23 cellular contexts compared by ENCODE assay signal in the genomic region with DNA sequence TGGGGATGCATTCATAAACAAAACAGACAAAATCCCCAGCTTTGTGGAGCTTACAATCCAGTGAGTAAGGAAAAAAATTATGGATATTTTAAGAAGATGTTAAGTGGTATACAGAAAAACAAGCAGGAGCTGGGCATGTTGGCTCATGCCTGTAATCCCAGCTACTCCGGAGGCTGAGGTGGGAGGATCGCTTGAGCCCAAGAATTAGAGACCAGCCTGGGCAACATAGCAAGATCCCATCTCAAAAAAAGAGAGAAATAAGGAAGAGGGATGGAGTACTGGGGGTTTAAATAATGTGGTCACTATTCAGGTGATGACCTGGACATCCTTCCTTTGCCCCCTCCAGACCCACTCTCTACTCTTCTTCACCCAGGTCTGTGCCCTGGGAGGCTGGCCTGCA. TPM values are rescaled to one million over a fixed set of nuclear protein-coding genes. Genes with fewer than 3 reads are reported as not detected.
DNase-seq lines count a peak whose midpoint lies in the region; ATAC-seq and TF ChIP-seq lines count a peak whose summit lies in the region.
"Had no signal": no experiment of that assay in that cellular context is flagged by ENCODE, and none has a peak within 500 bp of the region (broad histone marks: within the 10 kb centered on the region; RNA-seq: fewer than 3 reads in every experiment).

No MANE protein-coding gene starts in this region.

- H3K4me3 Mint-ChIP-seq in WTC11: no peak overlapping the region
- no peak overlapping the region for H3K4me3 Mint-ChIP-seq in activated naive CD4-positive, alpha-beta T cell treated with anti-CD3 and anti-CD28 coated beads, Interleukin-2, amount 10 ng/mL, durations not matched to agents 7 days and 5 days
- H3K4me3 Mint-ChIP-seq: CD14-positive monocyte; CD4-positive, alpha-beta memory T cell; CD4-positive, CD25-positive, alpha-beta regulatory T cell; CD8-positive, alpha-beta memory T cell had no signal

- H3K9me3 Mint-ChIP-seq in WTC11: no peaks in the 10 kb centered on the region
- H3K9me3 Mint-ChIP-seq in activated naive CD4-positive, alpha-beta T cell treated with anti-CD3 and anti-CD28 coated beads, Interleukin-2, amount 10 ng/mL, durations not matched to agents 7 days and 5 days: no peaks in the 10 kb centered on the region
- H3K9me3 Mint-ChIP-seq: CD4-positive, alpha-beta memory T cell; CD8-positive, alpha-beta memory T cell had no signal

- peaks cover 0 to 13% (median 1%) of the 10 kb centered on the region in 3 experiments for H3K27me3 ChIP-seq in neuronal stem cell (ENCODE audit: control insufficient read depth in 3 of 3, insufficient read depth in 3 of 3, low read depth in 1 of 3, low read length in 3 of 3)
- H3K27me3 ChIP-seq: BE2C, BLaER1 had no signal

- H3K4me3 ChIP-seq in HEK293 (ENCODE audit: low read depth, low read length): no peak overlapping the region
- no peak overlapping the region for H3K4me3 ChIP-seq in neuronal stem cell (ENCODE audit: low read length in 2 of 2)
- H3K4me3 ChIP-seq: BLaER1, GM12878 had no signal

- H2AFZ ChIP-seq in neuronal stem cell (ENCODE audit: low read length): no peak overlapping the region

- H4K91ac ChIP-seq in neuronal stem cell (ENCODE audit: low read depth, low read length, poor library complexity): no peak overlapping the region

- no peak overlapping the region for H2BK12ac ChIP-seq in neuronal stem cell (ENCODE audit: low read length)

- no peaks in the 10 kb centered on the region for H3K36me3 Mint-ChIP-seq in WTC11
- H3K36me3 Mint-ChIP-seq in activated naive CD4-positive, alpha-beta T cell treated with anti-CD3 and anti-CD28 coated beads, Interleukin-2, amount 10 ng/mL, durations not matched to agents 7 days and 5 days: no peaks in the 10 kb centered on the region
- H3K36me3 Mint-ChIP-seq: CD14-positive monocyte; CD4-positive, alpha-beta memory T cell; CD4-positive, CD25-positive, alpha-beta regulatory T cell; CD8-positive, alpha-beta memory T cell had no signal

- WGBS in neuronal stem cell (ENCODE audit: extremely low coverage in 2 of 2, insufficient read length in 2 of 2, insufficient replicate concordance in 1 of 2), 2 donors: no CpG with 5 or more reads among the region's 2 CpGs

- H3K27me3 Mint-ChIP-seq in WTC11 (ENCODE audit: low read depth): peaks cover 89% of the 10 kb centered on the region
- H3K27me3 Mint-ChIP-seq in activated naive CD4-positive, alpha-beta T cell treated with anti-CD3 and anti-CD28 coated beads, Interleukin-2, amount 10 ng/mL, durations not matched to agents 7 days and 5 days: peaks cover 19% of the 10 kb centered on the region

- H3K27ac Mint-ChIP-seq in WTC11: no peak overlapping the region
- H3K27ac Mint-ChIP-seq in activated naive CD4-positive, alpha-beta T cell treated with anti-CD3 and anti-CD28 coated beads, Interleukin-2, amount 10 ng/mL, durations not matched to agents 7 days and 5 days: no peak overlapping the region
- H3K27ac Mint-ChIP-seq: CD4-positive, CD25-positive, alpha-beta regulatory T cell had no signal

- H3K9ac ChIP-seq in neuronal stem cell (ENCODE audit: low read depth, low read length, poor library complexity): no peak overlapping the region
- H3K9ac ChIP-seq: BLaER1 had no signal

- TF ChIP-seq CTCF in HEK293 (tag by site-specific recombination; IDR thresholded peaks at IDR 0.05): no peak
- TF ChIP-seq CTCF in WTC11 (IDR thresholded peaks at IDR 0.05): no peak

- H3K18ac ChIP-seq in neuronal stem cell (ENCODE audit: low read length): no peak overlapping the region

- peak overlapping the region; percentile 78 for H2AK5ac ChIP-seq in neuronal stem cell (ENCODE audit: low read depth, low read length)

- no peak overlapping the region for H3K4ac ChIP-seq in neuronal stem cell (ENCODE audit: low read length)

- CTCF ChIA-PET in HEK293 (lab: Yijun Ruan, JAX): no interaction called here
- CTCF ChIA-PET in WTC11 (lab: Charles Lee): no interaction called here
- CTCF ChIA-PET in activated naive CD4-positive, alpha-beta T cell treated with anti-CD3 and anti-CD28 coated beads, Interleukin-2, amount 10 ng/mL, durations not matched to agents 7 days and 5 days (lab: Charles Lee): no interaction called here

- H3K23ac ChIP-seq in neuronal stem cell (ENCODE audit: low read depth, low read length, poor library complexity): no peak overlapping the region

- H3K14ac ChIP-seq in neuronal stem cell (ENCODE audit: low read length): no peak overlapping the region

- H2BK15ac ChIP-seq in neuronal stem cell (ENCODE audit: low read length): no peak overlapping the region

- no peak overlapping the region for H2BK120ac ChIP-seq in neuronal stem cell (ENCODE audit: low read depth, low read length)

- no peak for ATAC-seq in WTC11
- no peak for ATAC-seq in GM18520 (IDR thresholded peaks at IDR 0.05; ENCODE audit: unreplicated experiment)
- ATAC-seq: GM12878 had no signal

- H3K4me1 ChIP-seq in HEK293 (ENCODE audit: control insufficient read depth, insufficient read depth, low read length) (no peaks in the 10 kb centered on the region), neuronal stem cell (ENCODE audit: control insufficient read depth in 2 of 2, insufficient read depth in 1 of 2, low read depth in 1 of 2, low read length in 2 of 2) (no peaks in the 10 kb centered on the region)
- H3K4me1 ChIP-seq: BLaER1 had no signal

- DNase-seq in WTC11 (ENCODE audit: low spot score): no peak
- no peak for DNase-seq in neuronal stem cell (ENCODE audit: low spot score)
- DNase-seq in activated naive CD4-positive, alpha-beta T cell treated with anti-CD3 and anti-CD28 coated beads, Interleukin-2, amount 10 ng/mL, durations not matched to agents 7 days and 5 days: no peak
- no peak for DNase-seq in NCI-H1694 treated with DMSO at 0.1 percent for 48 hours (lab: John Stamatoyannopoulos, UW)
- DNase-seq: 8988T; ACHN; BE2C; CD4-positive, alpha-beta memory T cell; CD4-positive, CD25-positive, alpha-beta regulatory T cell; CD8-positive, alpha-beta memory T cell; COR-L47; DMS 273 treated with DMSO at 0.1 percent for 48 hours; DMS153; DMS53; DMS79; DND-41; EL; GDM1 had no signal

- H3K4me2 ChIP-seq in neuronal stem cell (ENCODE audit: insufficient read depth, low read length, poor library complexity, severe bottlenecking): no peak overlapping the region
- H3K4me2 ChIP-seq: BLaER1 had no signal

- POLR2A ChIA-PET in HEK293 (lab: Yijun Ruan, JAX) (no interaction called here), WTC11 (lab: Charles Lee) (no interaction called here)

- H3K9me3 ChIP-seq in HEK293 (ENCODE audit: control insufficient read depth, insufficient read depth, low read depth, low read length) (no peaks in the 10 kb centered on the region), neuronal stem cell (replicated peaks in 1 of 2; ENCODE audit: control insufficient read depth in 2 of 2, insufficient read depth in 1 of 2, low read depth in 1 of 2, low read length in 2 of 2) (no peaks in the 10 kb centered on the region)
- H3K9me3 ChIP-seq: BE2C, BLaER1 had no signal

- no peaks in the 10 kb centered on the region for H3K36me3 ChIP-seq in HEK293 (ENCODE audit: control insufficient read depth in 2 of 2, insufficient read depth in 1 of 2, low read length in 2 of 2)
- H3K36me3 ChIP-seq in neuronal stem cell (replicated peaks in 1 of 2; ENCODE audit: control insufficient read depth in 2 of 2, insufficient read depth in 2 of 2, low read length in 2 of 2): no peaks in the 10 kb centered on the region
- H3K36me3 ChIP-seq: BE2C, BLaER1 had no signal

- H3K27ac ChIP-seq in HEK293 (ENCODE audit: extremely low read depth, low read depth, low read length) (no peak overlapping the region), neuronal stem cell (replicated peaks; ENCODE audit: low read length) (no peak overlapping the region)
- H3K27ac ChIP-seq: BLaER1 had no signal

- H3K79me1 ChIP-seq in neuronal stem cell (ENCODE audit: low read depth, low read length): no peaks in the 10 kb centered on the region

- no peak overlapping the region for H2BK5ac ChIP-seq in neuronal stem cell (ENCODE audit: low read length)

- H4K8ac ChIP-seq in neuronal stem cell (ENCODE audit: low read depth, low read length): no peak overlapping the region

- peaks cover 13% of the 10 kb centered on the region for H3K4me1 Mint-ChIP-seq in WTC11
- no peaks in the 10 kb centered on the region for H3K4me1 Mint-ChIP-seq in activated naive CD4-positive, alpha-beta T cell treated with anti-CD3 and anti-CD28 coated beads, Interleukin-2, amount 10 ng/mL, durations not matched to agents 7 days and 5 days
- H3K4me1 Mint-ChIP-seq: CD14-positive monocyte; CD4-positive, alpha-beta memory T cell; CD4-positive, CD25-positive, alpha-beta regulatory T cell; CD8-positive, alpha-beta memory T cell had no signal

TF ChIP-seq in HEK293, 187 proteins besides CTCF, POLR2A, EP300 and RAD21:
- peak; percentile 80 for TF ChIP-seq ZNF121 (tag by site-specific recombination; IDR thresholded peaks at IDR 0.05)
- no peak for TF ChIP-seq ZNF133 (tag by site-specific recombination; IDR thresholded peaks at IDR 0.05)
- 0 out of 2 replicates have a peak, but pooled peaks have one; percentile 8 for TF ChIP-seq ZNF664 (tag by site-specific recombination; IDR thresholded peaks at IDR 0.05)

TF ChIP-seq in WTC11, 78 proteins besides CTCF, POLR2A, EP300 and RAD21 (continues in another document):
- TF ChIP-seq CREB1 (CRISPR knock-in tag; IDR thresholded peaks at IDR 0.05) (no peak), TCF7 (CRISPR knock-in tag; IDR thresholded peaks at IDR 0.05; ENCODE audit: low read depth) (no peak), ZNF121 (CRISPR knock-in tag; IDR thresholded peaks at IDR 0.05) (peak; percentile 69)
- TF ChIP-seq, protein P1, sequence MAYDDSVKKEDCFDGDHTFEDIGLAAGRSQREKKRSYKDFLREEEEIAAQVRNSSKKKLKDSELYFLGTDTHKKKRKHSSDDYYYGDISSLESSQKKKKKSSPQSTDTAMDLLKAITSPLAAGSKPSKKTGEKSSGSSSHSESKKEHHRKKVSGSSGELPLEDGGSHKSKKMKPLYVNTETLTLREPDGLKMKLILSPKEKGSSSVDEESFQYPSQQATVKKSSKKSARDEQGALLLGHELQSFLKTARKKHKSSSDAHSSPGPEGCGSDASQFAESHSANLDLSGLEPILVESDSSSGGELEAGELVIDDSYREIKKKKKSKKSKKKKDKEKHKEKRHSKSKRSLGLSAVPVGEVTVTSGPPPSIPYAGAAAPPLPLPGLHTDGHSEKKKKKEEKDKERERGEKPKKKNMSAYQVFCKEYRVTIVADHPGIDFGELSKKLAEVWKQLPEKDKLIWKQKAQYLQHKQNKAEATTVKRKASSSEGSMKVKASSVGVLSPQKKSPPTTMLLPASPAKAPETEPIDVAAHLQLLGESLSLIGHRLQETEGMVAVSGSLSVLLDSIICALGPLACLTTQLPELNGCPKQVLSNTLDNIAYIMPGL (CRISPR knock-in tag; IDR thresholded peaks at IDR 0.05): no peak
- TF ChIP-seq, protein P2, sequence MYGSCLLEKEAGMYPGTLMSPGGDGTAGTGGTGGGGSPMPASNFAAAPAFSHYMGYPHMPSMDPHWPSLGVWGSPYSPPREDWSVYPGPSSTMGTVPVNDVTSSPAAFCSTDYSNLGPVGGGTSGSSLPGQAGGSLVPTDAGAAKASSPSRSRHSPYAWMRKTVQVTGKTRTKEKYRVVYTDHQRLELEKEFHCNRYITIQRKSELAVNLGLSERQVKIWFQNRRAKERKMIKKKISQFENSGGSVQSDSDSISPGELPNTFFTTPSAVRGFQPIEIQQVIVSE (CRISPR knock-in tag; IDR thresholded peaks at IDR 0.05; ENCODE audit: borderline replicate concordance): no peak

RNA-seq across cellular contexts. Expression of a gene that starts 55.0 kb away (rescaled TPM):
- total RNA-seq in WTC11 (2021): 1.3 to 2.6 TPM (median 1.3 TPM) in 3 replicates
- polyA plus RNA-seq in neuronal stem cell (2013, experiment 1 of 2): 3.4 TPM
- 1.9 TPM for polyA plus RNA-seq in neuronal stem cell (2013, experiment 2 of 2)
- polyA plus RNA-seq: CD14-positive monocyte had no signal
